1 cellular context compared by ENCODE assay signal in genomic region chr4:88613417-88613875, GRCh38.
TF ChIP-seq lines count a peak whose summit lies in the region.

No MANE protein-coding gene starts in this region.

TF ChIP-seq in HEK293, 187 proteins besides CTCF, POLR2A, EP300 and RAD21 (continued from another document):
- TF ChIP-seq GFI1B (tag by site-specific recombination; IDR thresholded peaks at IDR 0.05) (no peak), TRIM28 (IDR thresholded peaks at IDR 0.05; ENCODE audit: borderline replicate concordance, low read length) (peak; percentile 63), ZNF555 (tag by site-specific recombination; conservative IDR thresholded peaks at IDR 0.05) (no peak), ZNF112 (tag by site-specific recombination; IDR thresholded peaks at IDR 0.05) (no peak), ZNF398 (tag by site-specific recombination; IDR thresholded peaks at IDR 0.05) (no peak), ZNF114 (tag by site-specific recombination; IDR thresholded peaks at IDR 0.05) (no peak), ZNF624 (tag by site-specific recombination; IDR thresholded peaks at IDR 0.05) (no peak), ZNF514 (tag by site-specific recombination; IDR thresholded peaks at IDR 0.05) (no peak), HIC1 (tag by site-specific recombination; IDR thresholded peaks at IDR 0.05) (no peak)
